Comparison of ENCODE assay signal across 17 cellular contexts in the genomic region with DNA sequence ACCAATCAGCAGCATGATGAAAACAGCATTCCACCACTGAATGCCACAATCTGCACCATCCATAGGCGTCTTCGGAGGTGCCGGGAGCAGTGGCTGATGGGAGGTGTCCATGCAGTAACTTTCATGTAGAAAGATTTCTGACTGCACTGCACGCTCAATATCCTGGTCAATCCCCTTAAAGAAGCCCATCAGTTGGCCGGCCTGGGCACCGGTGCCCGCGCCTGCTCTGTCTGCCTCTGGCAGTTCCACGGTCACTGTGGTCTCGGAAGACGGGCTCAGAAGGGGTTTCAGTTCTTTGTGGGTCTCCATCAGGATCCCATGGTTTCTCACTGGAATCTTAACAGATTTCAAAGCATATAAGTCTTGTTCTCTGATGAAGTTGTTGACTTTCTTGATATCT. TPM values are rescaled to one million over a fixed set of nuclear protein-coding genes. Genes with fewer than 3 reads are reported as not detected.
A peak's percentile ranks its signal among the peaks of the same experiment; 100 is the strongest.
DNase-seq lines count a peak whose midpoint lies in the region; ATAC-seq and TF ChIP-seq lines count a peak whose summit lies in the region.
"Had no signal": no experiment of that assay in that cellular context is flagged by ENCODE, and none has a peak within 500 bp of the region (broad histone marks: within the 10 kb centered on the region; RNA-seq: fewer than 3 reads in every experiment).

No MANE protein-coding gene starts in this region.

- ATAC-seq in WTC11 (no peak), HG03469 (IDR thresholded peaks at IDR 0.05; ENCODE audit: unreplicated experiment) (no peak), HG03460 (IDR thresholded peaks at IDR 0.05; ENCODE audit: unreplicated experiment) (no peak)
- ATAC-seq: A549, GM12878, HepG2 had no signal

- CTCF ChIA-PET in WTC11 (lab: Charles Lee): interaction anchor here (0.5 to 6.3 kb wide), 7 partner anchors 12 to 456 kb away, joined by 3 to 80 read pairs (median 7); no protein-coding TSS in a partner anchor

- H3K36me3 ChIP-seq in BLaER1 (peaks cover 27% of the 10 kb centered on the region), osteoblast (ENCODE audit: insufficient read depth, low read length) (peaks cover 11% of the 10 kb centered on the region)

- peak overlapping the region; percentile 100 for H3K4me2 ChIP-seq in BLaER1
- H3K4me2 ChIP-seq in osteoblast (ENCODE audit: insufficient read depth, low read length): peak overlapping the region; percentile 9
- H3K4me2 ChIP-seq: A549 had no signal

- H3K79me2 ChIP-seq in osteoblast (ENCODE audit: insufficient read depth, low read length): peaks cover 4% of the 10 kb centered on the region

- no peak overlapping the region for H2AFZ ChIP-seq in osteoblast (ENCODE audit: low read length)

- H3K27me3 Mint-ChIP-seq in WTC11 (ENCODE audit: low read depth) (peaks cover 7% of the 10 kb centered on the region), glutamatergic neuron (ENCODE audit: unreplicated experiment) (peaks cover 10% of the 10 kb centered on the region)
- H3K27me3 Mint-ChIP-seq: IgD-negative memory B cell had no signal

- H4K20me1 ChIP-seq in BLaER1 (peaks cover 29% of the 10 kb centered on the region), osteoblast (ENCODE audit: insufficient read depth, low read length) (no peaks in the 10 kb centered on the region)

- H3K9me3 Mint-ChIP-seq in WTC11 (peaks cover 13% of the 10 kb centered on the region), glutamatergic neuron (ENCODE audit: unreplicated experiment) (peaks cover 8% of the 10 kb centered on the region)
- H3K9me3 Mint-ChIP-seq: CD4-positive, CD25-positive, alpha-beta regulatory T cell; CD8-positive, alpha-beta memory T cell; IgD-negative memory B cell had no signal

- peaks cover 37% of the 10 kb centered on the region for H3K4me1 Mint-ChIP-seq in WTC11
- H3K4me1 Mint-ChIP-seq in glutamatergic neuron (ENCODE audit: low read depth, unreplicated experiment): peaks cover 21% of the 10 kb centered on the region

- H3K9me3 ChIP-seq in BLaER1: peaks cover 15% of the 10 kb centered on the region
- no peaks in the 10 kb centered on the region for H3K9me3 ChIP-seq in osteoblast (ENCODE audit: low read depth, low read length)
- H3K9me3 ChIP-seq: A549 had no signal

- POLR2A ChIA-PET in WTC11 (lab: Charles Lee): no interaction called here

- H3K4me3 Mint-ChIP-seq in WTC11: no peak overlapping the region
- no peak overlapping the region for H3K4me3 Mint-ChIP-seq in glutamatergic neuron (ENCODE audit: unreplicated experiment)
- H3K4me3 Mint-ChIP-seq: CD8-positive, alpha-beta memory T cell; H9 had no signal

- no peak overlapping the region for H3K9ac ChIP-seq in BLaER1

- H3K27ac Mint-ChIP-seq in WTC11 (peak overlapping the region; percentile 49; the same call in 1 of the 2 replicates), glutamatergic neuron (ENCODE audit: unreplicated experiment) (peak overlapping the region; percentile 17)
- H3K27ac Mint-ChIP-seq: CD4-positive, CD25-positive, alpha-beta regulatory T cell; H9; IgD-negative memory B cell had no signal

- no peak for DNase-seq in WTC11 (ENCODE audit: low spot score)
- no peak for DNase-seq in glutamatergic neuron
- DNase-seq in osteoblast (ENCODE audit: insufficient read length, low spot score, missing footprints): no peak
- DNase-seq in HPDE6-E6E7 (ENCODE audit: extremely low spot score): no peak
- no peak for DNase-seq in NCI-H526 treated with DMSO at 0.1 percent for 48 hours (lab: John Stamatoyannopoulos, UW)
- DNase-seq: CD8-positive, alpha-beta memory T cell; DMS 273 treated with DMSO at 0.1 percent for 48 hours; H9 had no signal

- H3K36me3 Mint-ChIP-seq in WTC11 (peaks cover 20% of the 10 kb centered on the region), glutamatergic neuron (ENCODE audit: unreplicated experiment) (peaks cover 19% of the 10 kb centered on the region)

- H3K27me3 ChIP-seq in BLaER1: peaks cover 25% of the 10 kb centered on the region
- no peaks in the 10 kb centered on the region for H3K27me3 ChIP-seq in osteoblast (ENCODE audit: insufficient read depth, low read length)

- H3K27ac ChIP-seq in BLaER1 (no peak overlapping the region), osteoblast (ENCODE audit: low read depth, low read length) (no peak overlapping the region)
- H3K27ac ChIP-seq: 22Rv1, A549 had no signal

- peaks cover 91% of the 10 kb centered on the region for H3K4me1 ChIP-seq in BLaER1
- peaks cover 7% of the 10 kb centered on the region for H3K4me1 ChIP-seq in osteoblast (ENCODE audit: insufficient read depth, low read length)

- H3K4me3 ChIP-seq in BLaER1 (no peak overlapping the region), osteoblast (ENCODE audit: insufficient read depth, low read length) (no peak overlapping the region)
- H3K4me3 ChIP-seq: A549, GM12878 had no signal

- no peak for TF ChIP-seq CTCF in WTC11 (IDR thresholded peaks at IDR 0.05)
- TF ChIP-seq CTCF in glutamatergic neuron (IDR thresholded peaks at IDR 0.05; ENCODE audit: partially characterized antibody, unreplicated experiment): no peak
- TF ChIP-seq CTCF in osteoblast (IDR thresholded peaks at IDR 0.05; ENCODE audit: extremely low read depth, low read depth, low read length): no peak

TF ChIP-seq in WTC11, 78 proteins besides CTCF, POLR2A, EP300 and RAD21 (continues in another document):
- TF ChIP-seq ZNF671 (CRISPR knock-in tag; IDR thresholded peaks at IDR 0.05): no peak
- TF ChIP-seq OVOL2 (CRISPR knock-in tag; IDR thresholded peaks at IDR 0.05; ENCODE audit: borderline replicate concordance): no peak
- TF ChIP-seq ERG (CRISPR knock-in tag; IDR thresholded peaks at IDR 0.05): no peak
- TF ChIP-seq ZNF425 (CRISPR knock-in tag; conservative IDR thresholded peaks at IDR 0.05): no peak
- TF ChIP-seq, protein P1, sequence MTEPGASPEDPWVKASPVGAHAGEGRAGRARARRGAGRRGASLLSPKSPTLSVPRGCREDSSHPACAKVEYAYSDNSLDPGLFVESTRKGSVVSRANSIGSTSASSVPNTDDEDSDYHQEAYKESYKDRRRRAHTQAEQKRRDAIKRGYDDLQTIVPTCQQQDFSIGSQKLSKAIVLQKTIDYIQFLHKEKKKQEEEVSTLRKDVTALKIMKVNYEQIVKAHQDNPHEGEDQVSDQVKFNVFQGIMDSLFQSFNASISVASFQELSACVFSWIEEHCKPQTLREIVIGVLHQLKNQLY (CRISPR knock-in tag; IDR thresholded peaks at IDR 0.05): no peak
- TF ChIP-seq SOX15 (CRISPR knock-in tag; IDR thresholded peaks at IDR 0.05): no peak
- TF ChIP-seq GABPB1 (CRISPR knock-in tag; IDR thresholded peaks at IDR 0.05): no peak
- TF ChIP-seq AFF4 (CRISPR knock-in tag; IDR thresholded peaks at IDR 0.05; ENCODE audit: borderline replicate concordance): no peak

RNA-seq across cellular contexts. Expression of gene LYSMD4, which starts 3.9 kb away (rescaled TPM):
- total RNA-seq in WTC11 (2021) (14.1 to 15.3 TPM (median 14.9 TPM) in 3 replicates), glutamatergic neuron (ENCODE audit: unreplicated experiment) (49.8 TPM), osteoblast (8.7 and 11.2 TPM in 2 replicates)
